In the genomic region with DNA sequence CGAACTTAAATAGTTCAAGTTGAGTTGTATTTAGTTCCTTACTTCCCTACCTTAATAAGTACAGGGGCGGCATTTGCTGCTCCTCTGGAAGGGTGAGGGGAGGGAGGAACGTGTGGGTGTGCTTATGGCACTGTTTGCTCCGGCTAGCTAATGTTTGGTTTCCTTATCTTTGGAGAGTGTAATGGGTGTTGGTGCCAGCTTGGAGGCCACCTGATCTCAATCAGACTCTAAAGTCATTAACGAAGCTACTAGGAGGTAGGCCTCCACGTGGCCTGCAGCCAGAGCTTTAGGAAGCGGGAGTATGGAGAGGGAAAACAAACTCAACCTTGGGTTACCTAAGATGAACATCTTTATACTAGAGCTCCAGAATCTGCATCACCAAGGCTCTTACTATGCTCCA, we compare ENCODE assay signal across 1 cellular context.
A peak's percentile ranks its signal among the peaks of the same experiment; 100 is the strongest.
TF ChIP-seq lines count a peak whose summit lies in the region.

No MANE protein-coding gene starts in this region.

TF ChIP-seq in HepG2, 621 proteins besides CTCF, POLR2A, EP300 and RAD21 (continued from another document):
- TF ChIP-seq, protein P1, sequence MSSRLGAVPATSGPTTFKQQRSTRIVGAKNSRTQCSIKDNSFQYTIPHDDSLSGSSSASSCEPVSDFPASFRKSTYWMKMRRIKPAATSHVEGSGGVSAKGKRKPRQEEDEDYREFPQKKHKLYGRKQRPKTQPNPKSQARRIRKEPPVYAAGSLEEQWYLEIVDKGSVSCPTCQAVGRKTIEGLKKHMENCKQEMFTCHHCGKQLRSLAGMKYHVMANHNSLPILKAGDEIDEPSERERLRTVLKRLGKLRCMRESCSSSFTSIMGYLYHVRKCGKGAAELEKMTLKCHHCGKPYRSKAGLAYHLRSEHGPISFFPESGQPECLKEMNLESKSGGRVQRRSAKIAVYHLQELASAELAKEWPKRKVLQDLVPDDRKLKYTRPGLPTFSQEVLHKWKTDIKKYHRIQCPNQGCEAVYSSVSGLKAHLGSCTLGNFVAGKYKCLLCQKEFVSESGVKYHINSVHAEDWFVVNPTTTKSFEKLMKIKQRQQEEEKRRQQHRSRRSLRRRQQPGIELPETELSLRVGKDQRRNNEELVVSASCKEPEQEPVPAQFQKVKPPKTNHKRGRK (CRISPR knock-in tag; IDR thresholded peaks at IDR 0.05): no peak
- TF ChIP-seq ZNF264 (CRISPR knock-in tag; IDR thresholded peaks at IDR 0.05) (no peak), TCF7 (IDR thresholded peaks at IDR 0.05; ENCODE audit: low read depth) (no peak), ARID5B (CRISPR knock-in tag; IDR thresholded peaks at IDR 0.05) (0 out of 2 replicates have a peak, but pooled peaks have one; percentile 24), ZNF20 (CRISPR knock-in tag; IDR thresholded peaks at IDR 0.05) (no peak), AHDC1 (CRISPR knock-in tag; IDR thresholded peaks at IDR 0.05; ENCODE audit: borderline replicate concordance) (0 out of 2 replicates have a peak, but pooled peaks have one; percentile 25), ZBTB49 (CRISPR knock-in tag; IDR thresholded peaks at IDR 0.05; ENCODE audit: borderline replicate concordance) (no peak), RAD51 (IDR thresholded peaks at IDR 0.05; ENCODE audit: borderline replicate concordance) (no peak), SNRNP70 (IDR thresholded peaks at IDR 0.05; ENCODE audit: low read depth, low read length) (no peak), WIZ (CRISPR knock-in tag; IDR thresholded peaks at IDR 0.05) (no peak), HIC2 (CRISPR knock-in tag; IDR thresholded peaks at IDR 0.05; ENCODE audit: low read depth) (peak; percentile 49; the same call in 1 of the 2 replicates), ISL2 (CRISPR knock-in tag; IDR thresholded peaks at IDR 0.05) (peak; percentile 35; the same call in 1 of the 2 replicates), CEBPG (CRISPR knock-in tag; IDR thresholded peaks at IDR 0.05) (no peak), SAP130 (CRISPR knock-in tag; IDR thresholded peaks at IDR 0.05; ENCODE audit: low read depth) (peak; percentile 33; the same call in 1 of the 2 replicates), CEBPB (IDR thresholded peaks at IDR 0.05; ENCODE audit: borderline replicate concordance, low read depth, low read length) (no peak), ZNF660 (CRISPR knock-in tag; IDR thresholded peaks at IDR 0.05; ENCODE audit: borderline replicate concordance, low read depth) (no peak), SKI (IDR thresholded peaks at IDR 0.05; ENCODE audit: partially characterized antibody) (no peak), POGZ (CRISPR knock-in tag; IDR thresholded peaks at IDR 0.05) (no peak), IKZF5 (CRISPR knock-in tag; IDR thresholded peaks at IDR 0.05) (no peak), NFE2 (CRISPR knock-in tag; IDR thresholded peaks at IDR 0.05) (no peak), MTA1 (CRISPR knock-in tag; IDR thresholded peaks at IDR 0.05; ENCODE audit: borderline replicate concordance) (no peak), E2F2 (CRISPR knock-in tag; IDR thresholded peaks at IDR 0.05; ENCODE audit: borderline replicate concordance) (no peak), ZBTB38 (CRISPR knock-in tag; IDR thresholded peaks at IDR 0.05) (no peak), NCOA2 (CRISPR knock-in tag; IDR thresholded peaks at IDR 0.05) (peak; percentile 28; the same call in 1 of the 2 replicates), ZNF563 (CRISPR knock-in tag; IDR thresholded peaks at IDR 0.05) (no peak)
- TF ChIP-seq, protein P2, sequence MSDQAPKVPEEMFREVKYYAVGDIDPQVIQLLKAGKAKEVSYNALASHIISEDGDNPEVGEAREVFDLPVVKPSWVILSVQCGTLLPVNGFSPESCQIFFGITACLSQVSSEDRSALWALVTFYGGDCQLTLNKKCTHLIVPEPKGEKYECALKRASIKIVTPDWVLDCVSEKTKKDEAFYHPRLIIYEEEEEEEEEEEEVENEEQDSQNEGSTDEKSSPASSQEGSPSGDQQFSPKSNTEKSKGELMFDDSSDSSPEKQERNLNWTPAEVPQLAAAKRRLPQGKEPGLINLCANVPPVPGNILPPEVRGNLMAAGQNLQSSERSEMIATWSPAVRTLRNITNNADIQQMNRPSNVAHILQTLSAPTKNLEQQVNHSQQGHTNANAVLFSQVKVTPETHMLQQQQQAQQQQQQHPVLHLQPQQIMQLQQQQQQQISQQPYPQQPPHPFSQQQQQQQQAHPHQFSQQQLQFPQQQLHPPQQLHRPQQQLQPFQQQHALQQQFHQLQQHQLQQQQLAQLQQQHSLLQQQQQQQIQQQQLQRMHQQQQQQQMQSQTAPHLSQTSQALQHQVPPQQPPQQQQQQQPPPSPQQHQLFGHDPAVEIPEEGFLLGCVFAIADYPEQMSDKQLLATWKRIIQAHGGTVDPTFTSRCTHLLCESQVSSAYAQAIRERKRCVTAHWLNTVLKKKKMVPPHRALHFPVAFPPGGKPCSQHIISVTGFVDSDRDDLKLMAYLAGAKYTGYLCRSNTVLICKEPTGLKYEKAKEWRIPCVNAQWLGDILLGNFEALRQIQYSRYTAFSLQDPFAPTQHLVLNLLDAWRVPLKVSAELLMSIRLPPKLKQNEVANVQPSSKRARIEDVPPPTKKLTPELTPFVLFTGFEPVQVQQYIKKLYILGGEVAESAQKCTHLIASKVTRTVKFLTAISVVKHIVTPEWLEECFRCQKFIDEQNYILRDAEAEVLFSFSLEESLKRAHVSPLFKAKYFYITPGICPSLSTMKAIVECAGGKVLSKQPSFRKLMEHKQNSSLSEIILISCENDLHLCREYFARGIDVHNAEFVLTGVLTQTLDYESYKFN (CRISPR knock-in tag; conservative IDR thresholded peaks at IDR 0.05): 0 out of 2 replicates have a peak, but pooled peaks have one; percentile 20
- TF ChIP-seq, protein P3, sequence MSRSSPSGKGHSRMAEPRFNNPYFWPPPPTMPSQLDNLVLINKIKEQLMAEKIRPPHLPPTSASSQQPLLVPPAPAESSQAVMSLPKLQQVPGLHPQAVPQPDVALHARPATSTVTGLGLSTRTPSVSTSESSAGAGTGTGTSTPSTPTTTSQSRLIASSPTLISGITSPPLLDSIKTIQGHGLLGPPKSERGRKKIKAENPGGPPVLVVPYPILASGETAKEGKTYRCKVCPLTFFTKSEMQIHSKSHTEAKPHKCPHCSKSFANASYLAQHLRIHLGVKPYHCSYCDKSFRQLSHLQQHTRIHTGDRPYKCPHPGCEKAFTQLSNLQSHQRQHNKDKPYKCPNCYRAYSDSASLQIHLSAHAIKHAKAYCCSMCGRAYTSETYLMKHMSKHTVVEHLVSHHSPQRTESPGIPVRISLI (CRISPR knock-in tag; IDR thresholded peaks at IDR 0.05; ENCODE audit: borderline replicate concordance): no peak
